8 cellular contexts compared by ENCODE assay signal in genomic region chr5:107673106-107673367, GRCh38. TPM values are rescaled to one million over a fixed set of nuclear protein-coding genes. Genes with fewer than 3 reads are reported as not detected.
A peak's percentile ranks its signal among the peaks of the same experiment; 100 is the strongest.
DNase-seq lines count a peak whose midpoint lies in the region; ATAC-seq, FAIRE-seq and TF ChIP-seq lines count a peak whose summit lies in the region.

No MANE protein-coding gene starts in this region.

- H3K4me3 Mint-ChIP-seq in IgD-negative memory B cell = peak overlapping the region; percentile 46 to 96 (median 85)
- H3K4me3 Mint-ChIP-seq in naive thymus-derived CD8-positive, alpha-beta T cell = peak overlapping the region; percentile 75 to 97 (median 86)

- POLR2A ChIA-PET in naive thymus-derived CD8-positive, alpha-beta T cell (lab: Charles Lee) = no interaction called here

- TF ChIP-seq POLR2A in H54 (IDR thresholded peaks at IDR 0.05; ENCODE audit: low read depth, low read length) = no peak

- H3K36me3 Mint-ChIP-seq in IgD-negative memory B cell = no peaks in the 10 kb centered on the region
- peaks cover 0 to 6% (median 0%) of the 10 kb centered on the region in 3 donors for H3K36me3 Mint-ChIP-seq in naive thymus-derived CD8-positive, alpha-beta T cell

- H3K27ac ChIP-seq in BLaER1 = no peak overlapping the region

- no peak overlapping the region for H3K27ac Mint-ChIP-seq in IgD-negative memory B cell
- H3K27ac Mint-ChIP-seq in naive thymus-derived CD8-positive, alpha-beta T cell = no peak overlapping the region

- H4K20me1 ChIP-seq in BLaER1 = peaks cover 45% of the 10 kb centered on the region

- DNase-seq in choroid plexus epithelial cell (ENCODE audit: low read depth) = no peak
- peak in 2 of 10 donors; percentile 17 to 22 for DNase-seq in naive thymus-derived CD8-positive, alpha-beta T cell
- no peak for DNase-seq in GM19238 (ENCODE audit: insufficient read length, low spot score)
- no peak for DNase-seq in H54 (ENCODE audit: insufficient read length, low spot score)
- DNase-seq in activated gamma-delta T cell treated with Interleukin-2 at 50 U/mL for 16 hours = no peak
- no peak for DNase-seq in NCI-H2029 treated with DMSO at 0.1 percent for 48 hours (lab: John Stamatoyannopoulos, UW)

- TF ChIP-seq CTCF in choroid plexus epithelial cell (conservative IDR thresholded peaks at IDR 0.05; ENCODE audit: low read depth, low read length) = no peak

- no peak overlapping the region for H3K9ac ChIP-seq in BLaER1

- peaks cover 12 to 21% (median 13%) of the 10 kb centered on the region in 3 donors for H3K4me1 Mint-ChIP-seq in IgD-negative memory B cell
- H3K4me1 Mint-ChIP-seq in naive thymus-derived CD8-positive, alpha-beta T cell = peaks cover 19 to 43% (median 31%) of the 10 kb centered on the region in 4 donors

- FAIRE-seq in H54 (lab: Jason Lieb, UNC) = no peak

- H3K9me3 Mint-ChIP-seq in IgD-negative memory B cell = peaks cover 0 to 1% (median 0%) of the 10 kb centered on the region in 3 donors
- H3K9me3 Mint-ChIP-seq in naive thymus-derived CD8-positive, alpha-beta T cell = peaks cover 0 to 2% (median 0%) of the 10 kb centered on the region in 9 donors

- peaks cover 40% of the 10 kb centered on the region for H3K4me1 ChIP-seq in BLaER1

- ATAC-seq in naive thymus-derived CD8-positive, alpha-beta T cell = no peak

- H3K27me3 ChIP-seq in BLaER1 = peaks cover 57% of the 10 kb centered on the region

- H3K4me3 ChIP-seq in BLaER1 = peak overlapping the region; percentile 66
- H3K4me3 ChIP-seq in choroid plexus epithelial cell (ENCODE audit: low read depth, low read length) = peak overlapping the region; percentile 84

- H3K36me3 ChIP-seq in BLaER1 = no peaks in the 10 kb centered on the region

- no peaks in the 10 kb centered on the region; the same call in 1 of the 2 replicates for H3K9me3 ChIP-seq in BLaER1

- H3K27me3 Mint-ChIP-seq in IgD-negative memory B cell = peaks cover 59% of the 10 kb centered on the region
- peaks cover 32 to 80% (median 60%) of the 10 kb centered on the region in 5 donors for H3K27me3 Mint-ChIP-seq in naive thymus-derived CD8-positive, alpha-beta T cell

- peak overlapping the region; percentile 98 for H3K4me2 ChIP-seq in BLaER1

RNA-seq across cellular contexts. Expression of gene EFNA5, which starts 2.3 kb away (rescaled TPM):
- polyA plus RNA-seq in IgD-negative memory B cell = not detected
- total RNA-seq in naive thymus-derived CD8-positive, alpha-beta T cell = not detected
- polyA plus RNA-seq in naive thymus-derived CD8-positive, alpha-beta T cell = under 1 TPM in 1 of 3 donors, not detected in 2; 0.03 TPM
